In the genomic region with DNA sequence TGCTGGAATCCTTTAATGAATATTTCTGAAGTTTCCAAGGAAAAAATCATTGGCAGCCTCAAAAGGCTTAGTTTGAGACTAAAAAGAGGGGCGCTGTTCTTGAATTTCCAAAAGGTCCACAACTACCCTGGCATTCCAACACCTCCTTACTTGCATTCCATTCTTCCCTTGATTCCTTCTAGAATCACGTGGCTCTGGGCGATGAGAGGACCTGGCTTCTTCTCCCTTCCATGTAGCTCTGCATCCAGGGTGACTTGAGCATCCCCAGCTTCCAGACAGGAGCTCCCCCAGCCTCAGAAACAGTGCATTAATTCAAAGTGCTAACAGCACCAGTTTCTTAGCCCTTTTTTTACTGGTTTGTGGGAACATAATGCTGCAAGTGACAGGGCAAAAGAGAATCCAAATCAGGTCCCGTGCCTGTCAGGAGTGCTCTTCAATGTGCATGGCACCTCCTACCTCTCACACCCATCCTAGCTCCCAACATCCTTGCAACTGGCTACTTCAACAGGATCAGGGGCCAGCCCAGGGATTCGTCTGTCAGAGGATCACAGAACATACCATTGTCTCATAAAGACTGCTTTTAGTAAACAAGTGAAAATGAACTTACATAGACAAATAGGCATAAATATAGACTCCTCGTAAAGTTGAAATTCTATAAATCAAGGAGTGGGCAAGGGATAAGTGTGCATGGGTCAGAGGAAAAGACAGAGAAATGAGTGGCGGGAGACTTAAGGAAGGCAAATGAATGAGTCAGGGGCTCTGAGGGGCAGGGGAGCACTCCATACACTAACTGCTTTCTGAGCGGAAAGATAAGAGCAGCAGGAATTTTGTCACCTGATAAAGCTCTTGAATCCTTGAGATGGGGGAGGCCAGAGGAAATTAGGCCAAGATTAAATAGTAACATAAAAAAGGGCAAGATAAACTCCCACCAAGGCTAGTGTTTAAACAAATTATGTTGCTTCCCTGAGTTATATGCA, we compare ENCODE assay signal across 22 cellular contexts.
"Had no signal": no experiment of that assay in that cellular context is flagged by ENCODE, and none has a peak within 500 bp of the region (broad histone marks: within the 10 kb centered on the region; RNA-seq: fewer than 3 reads in every experiment).

No MANE protein-coding gene starts in this region.

- H3K9me3 ChIP-seq: adrenal gland, breast epithelium, esophagus squamous epithelium, left lung, mucosa of descending colon, right lobe of liver, thoracic aorta, upper lobe of right lung had no signal

- H3K27ac ChIP-seq: adrenal gland, breast epithelium, esophagus squamous epithelium, hepatocyte, left lung, parathyroid adenoma, right lobe of liver, thoracic aorta, upper lobe of right lung had no signal

- ATAC-seq: activated CD8-positive, alpha-beta T cell treated with anti-CD3 and anti-CD28 coated beads for 36 hours; left lung; mucosa of descending colon; stimulated activated naive B cell treated with anti-CD40 and anti-IgM and Interleukin-4, amounts not matched to agents 10 μg/mL and 1 μg/mL and 100 μg/mL, for 72 hours; upper lobe of right lung had no signal

- H3K4me1 ChIP-seq: adrenal gland, breast epithelium, esophagus squamous epithelium, left lung, parathyroid adenoma, right lobe of liver, upper lobe of right lung had no signal

- DNase-seq: activated CD4-positive, alpha-beta T cell treated with anti-CD3 and anti-CD28 coated beads, Interleukin-2, amount 10 ng/mL, durations not matched to agents 24 days and 14 days; activated CD4-positive, CD25-positive, alpha-beta regulatory T cell; activated CD8-positive, alpha-beta T cell treated with anti-CD3 and anti-CD28 coated beads for 36 hours; activated gamma-delta T cell; adrenal gland; cerebellar nuclear complex; effector CD8-positive, alpha-beta T cell; esophagus squamous epithelium; foreskin fibroblast; left lung; mucosa of descending colon; naive B cell; right lobe of liver; stimulated activated naive B cell treated with anti-CD40 and anti-IgM and Interleukin-4, amounts not matched to agents 10 μg/mL and 1 μg/mL and 100 μg/mL, for 72 hours; SW 1271; upper lobe of right lung had no signal

- H3K4me3 ChIP-seq: adrenal gland, breast epithelium, esophagus squamous epithelium, hepatocyte, left lung, mucosa of descending colon, right lobe of liver, thoracic aorta, upper lobe of right lung had no signal

- H3K27me3 ChIP-seq: adrenal gland, breast epithelium, hepatocyte, right lobe of liver, upper lobe of right lung had no signal

- H3K36me3 ChIP-seq: adrenal gland, breast epithelium, esophagus squamous epithelium, left lung, right lobe of liver, thoracic aorta, upper lobe of right lung had no signal

- FAIRE-seq: astrocyte, TTC549 had no signal
